Comparison of ENCODE assay signal across 15 cellular contexts in genomic region chr3:188993140-188993539, GRCh38.
"Had no signal": no experiment of that assay in that cellular context is flagged by ENCODE, and none has a peak within 500 bp of the region (broad histone marks: within the 10 kb centered on the region; RNA-seq: fewer than 3 reads in every experiment).

No MANE protein-coding gene starts in this region.

- FAIRE-seq: endometrium, urothelium cell line had no signal

- H3K9me3 Mint-ChIP-seq: activated CD4-positive, alpha-beta memory T cell treated with anti-CD3 and anti-CD28 coated beads for 36 hours; central memory CD8-positive, alpha-beta T cell; memory B cell; neural crest cell; stimulated activated naive CD8-positive, alpha-beta T cell treated with anti-CD3 and anti-CD28 coated beads, Interleukin-15, Interleukin-2, amounts not matched to agents 100 ng/mL and 50 ng/mL, for 24 hours had no signal

- H3K27me3 Mint-ChIP-seq: activated CD4-positive, alpha-beta memory T cell treated with anti-CD3 and anti-CD28 coated beads for 36 hours; central memory CD8-positive, alpha-beta T cell had no signal

- DNase-seq: activated CD4-positive, alpha-beta memory T cell treated with anti-CD3 and anti-CD28 coated beads for 36 hours; activated CD8-positive, alpha-beta memory T cell treated with anti-CD3 and anti-CD28 coated beads, Interleukin-2, amount 10 ng/mL, durations not matched to agents 7 days and 5 days; activated naive CD4-positive, alpha-beta T cell treated with Interleukin-2 at 50 U/mL for 16 hours; activated naive CD8-positive, alpha-beta T cell treated with anti-CD3 and anti-CD28 coated beads, Interleukin-2, amount 10 ng/mL, durations not matched to agents 7 days and 5 days; gastrocnemius medialis; head of caudate nucleus; kidney glomerular epithelial cell; right cardiac atrium had no signal

- H3K4me1 Mint-ChIP-seq: activated CD8-positive, alpha-beta memory T cell treated with anti-CD3 and anti-CD28 coated beads, Interleukin-2, amount 10 ng/mL, durations not matched to agents 7 days and 5 days; central memory CD8-positive, alpha-beta T cell; memory B cell; neural crest cell had no signal

- H3K27ac Mint-ChIP-seq: activated CD4-positive, alpha-beta memory T cell treated with anti-CD3 and anti-CD28 coated beads for 36 hours; activated CD8-positive, alpha-beta memory T cell treated with anti-CD3 and anti-CD28 coated beads, Interleukin-2, amount 10 ng/mL, durations not matched to agents 7 days and 5 days; activated naive CD8-positive, alpha-beta T cell treated with anti-CD3 and anti-CD28 coated beads, Interleukin-2, amount 10 ng/mL, durations not matched to agents 7 days and 5 days; memory B cell; stimulated activated naive CD8-positive, alpha-beta T cell treated with anti-CD3 and anti-CD28 coated beads, Interleukin-15, Interleukin-2, amounts not matched to agents 100 ng/mL and 50 ng/mL, for 24 hours had no signal

- ATAC-seq: activated CD8-positive, alpha-beta memory T cell treated with anti-CD3 and anti-CD28 coated beads, Interleukin-2, amount 10 ng/mL, durations not matched to agents 7 days and 5 days; gastrocnemius medialis had no signal

- H3K4me3 Mint-ChIP-seq: activated CD4-positive, alpha-beta memory T cell treated with anti-CD3 and anti-CD28 coated beads for 36 hours; activated CD8-positive, alpha-beta memory T cell treated with anti-CD3 and anti-CD28 coated beads, Interleukin-2, amount 10 ng/mL, durations not matched to agents 7 days and 5 days; activated naive CD8-positive, alpha-beta T cell treated with anti-CD3 and anti-CD28 coated beads, Interleukin-2, amount 10 ng/mL, durations not matched to agents 7 days and 5 days; central memory CD8-positive, alpha-beta T cell; memory B cell; neural crest cell; stimulated activated naive CD8-positive, alpha-beta T cell treated with anti-CD3 and anti-CD28 coated beads, Interleukin-15, Interleukin-2, amounts not matched to agents 100 ng/mL and 50 ng/mL, for 24 hours had no signal

- H3K36me3 Mint-ChIP-seq: activated CD4-positive, alpha-beta memory T cell treated with anti-CD3 and anti-CD28 coated beads for 36 hours; brain; memory B cell had no signal
